ENCODE assay signal across 8 cellular contexts in the genomic region with DNA sequence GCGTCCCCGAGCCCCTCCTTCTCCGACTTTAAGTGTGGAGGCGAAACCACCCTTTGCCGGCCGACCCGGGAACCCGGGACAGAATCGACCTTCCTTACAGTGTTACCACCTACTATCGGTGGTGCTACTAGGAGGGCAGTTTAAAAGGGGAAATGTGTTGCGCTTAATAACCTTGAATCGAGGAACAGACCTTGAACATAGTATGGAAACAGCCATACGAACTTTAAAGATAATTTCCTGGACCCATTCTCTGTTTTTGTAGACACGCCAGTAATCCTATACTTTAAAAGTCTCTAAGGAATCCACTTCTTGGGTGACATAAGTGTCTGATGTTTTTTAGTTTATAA. TPM values are rescaled to one million over a fixed set of nuclear protein-coding genes. Genes with fewer than 3 reads are reported as not detected.
DNase-seq lines count a peak whose midpoint lies in the region; ATAC-seq and TF ChIP-seq lines count a peak whose summit lies in the region.

No MANE protein-coding gene starts in this region.

- 0 out of 2 replicates have a peak, but pooled peaks cover 4% of the 10 kb centered on the region for H4K20me1 ChIP-seq in Karpas-422 (ENCODE audit: insufficient read depth, low read depth, low read length)

- peak overlapping the region; percentile 88 to 99 (median 97) for H3K4me3 Mint-ChIP-seq in naive B cell

- no peaks in the 10 kb centered on the region for H3K27me3 Mint-ChIP-seq in naive B cell

- TF ChIP-seq CTCF in AG09309 (IDR thresholded peaks at IDR 0.05; ENCODE audit: control insufficient read depth, insufficient read depth, low read depth, low read length, missing control alignments) (no peak), coronary artery (IDR thresholded peaks at IDR 0.05) (no peak)

- peak overlapping the region; percentile 77 for H3K9ac ChIP-seq in Karpas-422 (ENCODE audit: low read length)

- H3K9me3 Mint-ChIP-seq in naive B cell = no peaks in the 10 kb centered on the region

- no peaks in the 10 kb centered on the region for H3K27me3 ChIP-seq in Karpas-422 (ENCODE audit: low read length)

- H3K27ac Mint-ChIP-seq in naive B cell = peak overlapping the region; percentile 95 to 100 (median 99)

- peaks cover 9% of the 10 kb centered on the region; the same call in 1 of the 2 replicates for H3K36me3 ChIP-seq in Karpas-422 (ENCODE audit: insufficient read depth, low read length)

- H3K27ac ChIP-seq in Karpas-422 (ENCODE audit: low read length) = no peak overlapping the region
- peak overlapping the region; percentile 96 to 98 for H3K27ac ChIP-seq in coronary artery

- H3K4me3 ChIP-seq in AG09309 (ENCODE audit: control insufficient read depth, low read depth, low read length) (peak overlapping the region; percentile 83), Karpas-422 (ENCODE audit: low read length) (peak overlapping the region; percentile 82), coronary artery (peak overlapping the region; percentile 98)

- H2AFZ ChIP-seq in Karpas-422 (ENCODE audit: low read length) = no peak overlapping the region

- H3K4me1 ChIP-seq in Karpas-422 (ENCODE audit: low read length) = peaks cover 24% of the 10 kb centered on the region

- ATAC-seq in naive B cell (ENCODE audit: low read depth in 2 of 2) = no peak
- ATAC-seq in GM19324 (IDR thresholded peaks at IDR 0.05; ENCODE audit: low FRiP score, unreplicated experiment) = no peak
- no peak for ATAC-seq in HG02885 (IDR thresholded peaks at IDR 0.05; ENCODE audit: poor library complexity, unreplicated experiment)

- peak overlapping the region; percentile 81 for H3K4me2 ChIP-seq in Karpas-422 (ENCODE audit: low read depth, low read length, poor library complexity, severe bottlenecking)

- no peak for DNase-seq in AG09309 (ENCODE audit: low read depth)
- no peak for DNase-seq in Karpas-422
- no peak for DNase-seq in coronary artery (ENCODE audit: low spot score)
- DNase-seq in naive B cell = no peak
- DNase-seq in activated CD4-positive, alpha-beta T cell treated with anti-CD3 and anti-CD28 coated beads for 4 hours = no peak
- no peak for DNase-seq in GF-D8 (lab: John Stamatoyannopoulos, UW)

- peaks cover 10 to 13% of the 10 kb centered on the region in 2 donors for H3K36me3 Mint-ChIP-seq in naive B cell

- H3K9me3 ChIP-seq in Karpas-422 (ENCODE audit: low read length) = no peaks in the 10 kb centered on the region

- H3K9me2 ChIP-seq in Karpas-422 (replicated peaks; ENCODE audit: insufficient read depth, low read length) = no peaks in the 10 kb centered on the region

- peaks cover 9 to 15% (median 12%) of the 10 kb centered on the region in 3 donors for H3K4me1 Mint-ChIP-seq in naive B cell

- H3K79me2 ChIP-seq in Karpas-422 (ENCODE audit: low read length) = peaks cover 52% of the 10 kb centered on the region

RNA-seq across cellular contexts. Expression of gene ING2, which starts 1.5 kb away (rescaled TPM):
- total RNA-seq in Karpas-422 (2014; rRNA removed; shearing (Covaris generic); ENCODE audit: low replicate concordance) = 5.4 and 7.5 TPM in 2 replicates
- polyA plus RNA-seq in naive B cell (ENCODE audit: low read depth in 6 of 6) = 10 to 100 TPM in 4 of 6 donors, 1 to 10 TPM in 2; 9.2 to 22.1 (median 11.9) TPM
